In the genomic region with DNA sequence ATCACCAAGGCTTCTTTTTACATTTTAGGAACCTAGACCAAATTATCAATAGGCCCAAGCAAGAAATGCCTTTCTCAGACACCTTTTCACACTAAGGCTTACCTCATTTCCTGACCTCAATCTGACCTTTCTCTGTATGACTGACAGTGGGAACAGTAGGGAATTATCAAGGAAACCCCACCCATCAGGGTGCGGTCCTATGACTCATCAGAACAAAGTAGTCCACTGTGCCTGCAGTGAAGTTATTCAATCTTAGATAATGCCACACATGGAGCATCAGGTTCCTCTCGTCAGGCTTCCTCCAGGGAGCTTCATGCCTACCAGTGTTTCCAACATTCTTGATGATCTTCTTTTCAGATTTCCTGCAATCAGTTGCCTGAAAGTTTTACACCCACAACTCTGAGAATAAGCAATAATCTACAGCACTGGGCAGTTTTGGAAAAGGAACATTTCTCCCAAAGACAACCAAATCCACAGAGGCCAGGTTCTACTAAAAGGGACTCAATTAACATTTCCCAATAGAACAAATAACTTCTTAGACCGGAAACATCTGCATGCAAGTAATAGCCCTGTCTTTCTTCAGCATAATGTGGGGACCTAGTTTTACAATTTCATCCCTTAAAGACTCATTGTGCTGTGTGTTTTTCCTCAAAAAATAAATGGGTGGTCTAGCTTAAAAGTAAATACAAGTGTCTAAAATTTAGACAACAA, we compare ENCODE assay signal across 7 cellular contexts. TPM values are rescaled to one million over a fixed set of nuclear protein-coding genes. Genes with fewer than 3 reads are reported as not detected.
A peak's percentile ranks its signal among the peaks of the same experiment; 100 is the strongest.
DNase-seq lines count a peak whose midpoint lies in the region; ATAC-seq and TF ChIP-seq lines count a peak whose summit lies in the region.

No MANE protein-coding gene starts in this region.

- 52 to 55% methylated on average over 2 to 3 of the region's 3 CpGs for WGBS in gastroesophageal sphincter (ENCODE audit: low coverage in 1 of 2), 2 donors

- H3K27ac Mint-ChIP-seq in stimulated activated naive CD8-positive, alpha-beta T cell treated with anti-CD3 and anti-CD28 coated beads, Interleukin-15, amount 100 ng/mL, for 72 hours, result peak overlapping the region in 1 of 2 donors; percentile 24

- H3K9ac ChIP-seq in HUES48 (ENCODE audit: low read depth, low read length), result no peak overlapping the region

- H3K4me1 ChIP-seq in HUES48 (ENCODE audit: control insufficient read depth, insufficient read depth, low read length) (peaks cover 21% of the 10 kb centered on the region), gastroesophageal sphincter (no peaks in the 10 kb centered on the region)

- TF ChIP-seq CTCF in gastroesophageal sphincter (IDR thresholded peaks at IDR 0.05), result no peak

- H3K9me3 Mint-ChIP-seq in stimulated activated naive CD8-positive, alpha-beta T cell treated with anti-CD3 and anti-CD28 coated beads, Interleukin-15, amount 100 ng/mL, for 72 hours, result no peaks in the 10 kb centered on the region

- DNase-seq in dermis blood vessel endothelial cell (peak; percentile 49), cortex of kidney (lab: John Stamatoyannopoulos, UW) (no peak)
- DNase-seq in stimulated activated naive CD8-positive, alpha-beta T cell treated with anti-CD3 and anti-CD28 coated beads, Interleukin-15, amount 100 ng/mL, for 72 hours, result no peak

- no peak for TF ChIP-seq POLR2A in gastroesophageal sphincter (IDR thresholded peaks at IDR 0.05)

- H3K9me3 ChIP-seq in HUES48 (ENCODE audit: control insufficient read depth, insufficient read depth, low read length) (no peaks in the 10 kb centered on the region), gastroesophageal sphincter (no peaks in the 10 kb centered on the region)

- H3K36me3 ChIP-seq in HUES48 (ENCODE audit: control insufficient read depth, insufficient read depth, low read length) (no peaks in the 10 kb centered on the region), gastroesophageal sphincter (no peaks in the 10 kb centered on the region)

- H3K27me3 Mint-ChIP-seq in stimulated activated naive CD8-positive, alpha-beta T cell treated with anti-CD3 and anti-CD28 coated beads, Interleukin-15, amount 100 ng/mL, for 72 hours, result peaks cover 8% of the 10 kb centered on the region

- no peaks in the 10 kb centered on the region for H3K27me3 ChIP-seq in HUES48 (ENCODE audit: control insufficient read depth, insufficient read depth, low read length)
- H3K27me3 ChIP-seq in gastroesophageal sphincter, result no peaks in the 10 kb centered on the region

- no peak overlapping the region for H3K4me3 ChIP-seq in HUES48 (ENCODE audit: low read depth, low read length)
- H3K4me3 ChIP-seq in gastroesophageal sphincter, result no peak overlapping the region

- ATAC-seq in GM18858 (IDR thresholded peaks at IDR 0.05; ENCODE audit: unreplicated experiment) (peak; percentile 95), GM21786 (IDR thresholded peaks at IDR 0.05; ENCODE audit: unreplicated experiment) (peak; percentile 86), gastroesophageal sphincter (no peak)
- peak; percentile 43 for ATAC-seq in stimulated activated naive CD8-positive, alpha-beta T cell treated with anti-CD3 and anti-CD28 coated beads, Interleukin-15, amount 100 ng/mL, for 72 hours

- H3K4me3 Mint-ChIP-seq in stimulated activated naive CD8-positive, alpha-beta T cell treated with anti-CD3 and anti-CD28 coated beads, Interleukin-15, amount 100 ng/mL, for 72 hours, result no peak overlapping the region

- H3K4me1 Mint-ChIP-seq in stimulated activated naive CD8-positive, alpha-beta T cell treated with anti-CD3 and anti-CD28 coated beads, Interleukin-15, amount 100 ng/mL, for 72 hours, result peaks cover 6% of the 10 kb centered on the region

- TF ChIP-seq EP300 in gastroesophageal sphincter (IDR thresholded peaks at IDR 0.05), result no peak

- H3K27ac ChIP-seq in HUES48 (ENCODE audit: low read depth, low read length) (peak overlapping the region; percentile 51), gastroesophageal sphincter (no peak overlapping the region)

RNA-seq across cellular contexts. Expression of gene TMTC2, which starts 35.9 kb away (rescaled TPM):
- total RNA-seq in dermis blood vessel endothelial cell (13.0 and 17.9 TPM in 2 replicates), gastroesophageal sphincter (10 to 100 TPM in 3 of 4 donors, 1 to 10 TPM in 1; 7.4 to 21.8 (median 16.0) TPM)
